ENCODE assay signal across 8 cellular contexts in the genomic region with DNA sequence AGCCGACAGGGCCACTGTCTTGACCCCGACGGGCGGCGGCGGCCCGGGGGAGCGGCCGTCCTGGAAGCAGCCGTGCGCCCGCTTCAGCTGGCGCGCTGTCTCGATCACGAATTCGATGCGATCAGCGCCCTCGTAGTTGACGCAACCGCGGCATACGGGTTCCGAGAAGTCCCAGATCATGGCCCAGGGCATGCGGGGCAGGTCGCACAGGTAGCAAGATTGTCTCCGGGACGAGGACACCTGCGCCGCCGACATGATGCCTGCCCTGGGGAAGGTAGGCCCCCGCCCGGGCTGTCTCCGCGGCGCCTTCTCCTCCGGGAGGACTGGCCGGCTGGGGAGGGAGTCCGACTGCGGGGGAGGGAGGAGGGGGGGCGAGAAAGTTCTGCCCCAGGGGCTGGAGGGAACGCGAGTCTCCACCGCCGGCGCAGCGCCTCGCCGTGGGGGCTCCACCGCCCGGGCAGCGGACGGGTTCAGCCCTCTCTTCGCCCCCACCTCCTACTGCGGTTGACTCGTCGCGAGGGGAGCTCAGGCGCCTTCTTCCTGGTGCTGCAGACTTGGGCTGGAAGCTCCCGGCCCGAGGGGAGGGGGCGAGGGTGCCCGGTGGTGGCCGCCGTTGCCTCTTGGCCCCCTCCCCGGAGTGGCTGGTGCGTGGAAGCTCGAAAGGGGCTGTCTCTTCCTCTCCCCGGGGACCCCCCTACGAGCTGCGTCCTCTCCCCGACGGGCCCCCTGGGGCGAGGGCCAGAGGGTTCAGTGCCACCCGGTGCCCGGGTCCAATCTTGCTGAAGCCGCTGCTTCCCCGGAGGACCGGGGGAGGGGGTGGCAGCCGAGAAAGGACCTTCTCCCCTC. TPM values are rescaled to one million over a fixed set of nuclear protein-coding genes. Genes with fewer than 3 reads are reported as not detected.
DNase-seq lines count a peak whose midpoint lies in the region; ATAC-seq and TF ChIP-seq lines count a peak whose summit lies in the region.

No MANE protein-coding gene starts in this region.

- no peaks in the 10 kb centered on the region for H3K36me3 ChIP-seq in KMS-11 (ENCODE audit: insufficient read depth)

- ATAC-seq in GM21786 (IDR thresholded peaks at IDR 0.05; ENCODE audit: unreplicated experiment): peak; percentile 35
- ATAC-seq in WTC11: no peak

- DNase-seq in WTC11 (ENCODE audit: low spot score) (peak; percentile 58), kidney glomerular epithelial cell (lab: John Stamatoyannopoulos, UW) (peak; percentile 59), SK-N-DZ (ENCODE audit: low spot score) (no peak)
- DNase-seq in central memory CD4-positive, alpha-beta T cell: peak; percentile 71
- peak; percentile 68 for DNase-seq in stimulated activated CD4-positive, alpha-beta T cell treated with anti-CD3 and anti-CD28 coated beads, Interleukin-4, amount 100 ng/mL, for 1 hour

- H3K9me3 Mint-ChIP-seq in WTC11: no peaks in the 10 kb centered on the region

- peaks cover 39% of the 10 kb centered on the region for H3K79me2 ChIP-seq in KMS-11 (ENCODE audit: insufficient read depth, low read depth)

- H4K20me1 ChIP-seq in KMS-11 (ENCODE audit: insufficient read depth): no peaks in the 10 kb centered on the region

- H3K4me1 Mint-ChIP-seq in WTC11: peaks cover 59% of the 10 kb centered on the region

- CTCF ChIA-PET in WTC11 (lab: Charles Lee): interaction anchor here (0.7 to 6.1 kb wide), 9 partner anchors 11 to 115 kb away, joined by 3 to 45 read pairs (median 4); no protein-coding TSS in a partner anchor

- peaks cover 9% of the 10 kb centered on the region for H3K36me3 Mint-ChIP-seq in WTC11

- no peak overlapping the region for H2AFZ ChIP-seq in KMS-11 (ENCODE audit: low read depth)

- peaks cover 51% of the 10 kb centered on the region for H3K4me1 ChIP-seq in KMS-11 (ENCODE audit: low read depth, poor library complexity, severe bottlenecking)

- H3K27ac Mint-ChIP-seq in WTC11: no peak overlapping the region

- H3K27me3 ChIP-seq in KMS-11 (ENCODE audit: insufficient read depth, low read depth): no peaks in the 10 kb centered on the region

- H3K27ac ChIP-seq in KMS-11: peak overlapping the region; percentile 92

- POLR2A ChIA-PET in WTC11 (lab: Charles Lee): interaction anchor here (0.6 to 6.6 kb wide), 13 partner anchors 10 to 119 kb away, joined by 3 to 45 read pairs (median 6); no protein-coding TSS in a partner anchor

- H3K4me3 Mint-ChIP-seq in WTC11: peak overlapping the region; percentile 65

- no peak overlapping the region for H3K4me3 ChIP-seq in KMS-11 (IDR thresholded peaks at IDR 0.05; ENCODE audit: insufficient read depth, low read depth, low read length)

- peak overlapping the region; percentile 87 for H3K9ac ChIP-seq in KMS-11

- peaks cover 2% of the 10 kb centered on the region; the same call in 1 of the 2 replicates for H3K27me3 Mint-ChIP-seq in WTC11 (ENCODE audit: low read depth)

- peak; percentile 24; the same call in 1 of the 3 replicates for TF ChIP-seq CTCF in GM12872 (IDR thresholded peaks at IDR 0.05; ENCODE audit: insufficient read depth, low read depth, low read length)
- TF ChIP-seq CTCF in KMS-11 (conservative IDR thresholded peaks at IDR 0.05; ENCODE audit: low read depth, low read length): no peak
- no peak for TF ChIP-seq CTCF in WTC11 (IDR thresholded peaks at IDR 0.05)

- peak overlapping the region; percentile 29; the same call in 1 of the 2 replicates for H3K4me2 ChIP-seq in KMS-11

TF ChIP-seq in WTC11, 78 proteins besides CTCF, POLR2A, EP300 and RAD21 (continues in another document):
- TF ChIP-seq, protein P1, sequence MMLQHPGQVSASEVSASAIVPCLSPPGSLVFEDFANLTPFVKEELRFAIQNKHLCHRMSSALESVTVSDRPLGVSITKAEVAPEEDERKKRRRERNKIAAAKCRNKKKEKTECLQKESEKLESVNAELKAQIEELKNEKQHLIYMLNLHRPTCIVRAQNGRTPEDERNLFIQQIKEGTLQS (CRISPR knock-in tag; conservative IDR thresholded peaks at IDR 0.05): no peak
- TF ChIP-seq, protein P2, sequence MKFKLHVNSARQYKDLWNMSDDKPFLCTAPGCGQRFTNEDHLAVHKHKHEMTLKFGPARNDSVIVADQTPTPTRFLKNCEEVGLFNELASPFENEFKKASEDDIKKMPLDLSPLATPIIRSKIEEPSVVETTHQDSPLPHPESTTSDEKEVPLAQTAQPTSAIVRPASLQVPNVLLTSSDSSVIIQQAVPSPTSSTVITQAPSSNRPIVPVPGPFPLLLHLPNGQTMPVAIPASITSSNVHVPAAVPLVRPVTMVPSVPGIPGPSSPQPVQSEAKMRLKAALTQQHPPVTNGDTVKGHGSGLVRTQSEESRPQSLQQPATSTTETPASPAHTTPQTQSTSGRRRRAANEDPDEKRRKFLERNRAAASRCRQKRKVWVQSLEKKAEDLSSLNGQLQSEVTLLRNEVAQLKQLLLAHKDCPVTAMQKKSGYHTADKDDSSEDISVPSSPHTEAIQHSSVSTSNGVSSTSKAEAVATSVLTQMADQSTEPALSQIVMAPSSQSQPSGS (CRISPR knock-in tag; IDR thresholded peaks at IDR 0.05; ENCODE audit: borderline replicate concordance, low read depth): no peak
- TF ChIP-seq ESRRA (CRISPR knock-in tag; IDR thresholded peaks at IDR 0.05; ENCODE audit: borderline replicate concordance): 0 out of 2 replicates have a peak, but pooled peaks have one; percentile 8
- no peak for TF ChIP-seq GRHL2 (CRISPR knock-in tag; IDR thresholded peaks at IDR 0.05; ENCODE audit: insufficient replicate concordance, severe bottlenecking)
- TF ChIP-seq ZNF263 (CRISPR knock-in tag; IDR thresholded peaks at IDR 0.05; ENCODE audit: low read depth): no peak
- no peak for TF ChIP-seq TCF7 (CRISPR knock-in tag; IDR thresholded peaks at IDR 0.05; ENCODE audit: low read depth)
- TF ChIP-seq TP53 (CRISPR knock-in tag; IDR thresholded peaks at IDR 0.05): 0 out of 2 replicates have a peak, but pooled peaks have one; percentile 31
- TF ChIP-seq NR3C1 (CRISPR knock-in tag; conservative IDR thresholded peaks at IDR 0.05; ENCODE audit: low read depth): no peak
- no peak for TF ChIP-seq GABPB1 (CRISPR knock-in tag; IDR thresholded peaks at IDR 0.05)
- TF ChIP-seq ZNF317 (CRISPR knock-in tag; IDR thresholded peaks at IDR 0.05; ENCODE audit: borderline replicate concordance, low read depth): 0 out of 2 replicates have a peak, but pooled peaks have one; percentile 49
- no peak for TF ChIP-seq JAZF1 (CRISPR knock-in tag; IDR thresholded peaks at IDR 0.05)
- TF ChIP-seq, protein P3, sequence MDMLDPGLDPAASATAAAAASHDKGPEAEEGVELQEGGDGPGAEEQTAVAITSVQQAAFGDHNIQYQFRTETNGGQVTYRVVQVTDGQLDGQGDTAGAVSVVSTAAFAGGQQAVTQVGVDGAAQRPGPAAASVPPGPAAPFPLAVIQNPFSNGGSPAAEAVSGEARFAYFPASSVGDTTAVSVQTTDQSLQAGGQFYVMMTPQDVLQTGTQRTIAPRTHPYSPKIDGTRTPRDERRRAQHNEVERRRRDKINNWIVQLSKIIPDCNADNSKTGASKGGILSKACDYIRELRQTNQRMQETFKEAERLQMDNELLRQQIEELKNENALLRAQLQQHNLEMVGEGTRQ (CRISPR knock-in tag; IDR thresholded peaks at IDR 0.05): no peak
- peak; percentile 47; the same call in 1 of the 2 replicates for TF ChIP-seq IRF2 (CRISPR knock-in tag; IDR thresholded peaks at IDR 0.05; ENCODE audit: borderline replicate concordance, low read depth)
- TF ChIP-seq, protein P4, sequence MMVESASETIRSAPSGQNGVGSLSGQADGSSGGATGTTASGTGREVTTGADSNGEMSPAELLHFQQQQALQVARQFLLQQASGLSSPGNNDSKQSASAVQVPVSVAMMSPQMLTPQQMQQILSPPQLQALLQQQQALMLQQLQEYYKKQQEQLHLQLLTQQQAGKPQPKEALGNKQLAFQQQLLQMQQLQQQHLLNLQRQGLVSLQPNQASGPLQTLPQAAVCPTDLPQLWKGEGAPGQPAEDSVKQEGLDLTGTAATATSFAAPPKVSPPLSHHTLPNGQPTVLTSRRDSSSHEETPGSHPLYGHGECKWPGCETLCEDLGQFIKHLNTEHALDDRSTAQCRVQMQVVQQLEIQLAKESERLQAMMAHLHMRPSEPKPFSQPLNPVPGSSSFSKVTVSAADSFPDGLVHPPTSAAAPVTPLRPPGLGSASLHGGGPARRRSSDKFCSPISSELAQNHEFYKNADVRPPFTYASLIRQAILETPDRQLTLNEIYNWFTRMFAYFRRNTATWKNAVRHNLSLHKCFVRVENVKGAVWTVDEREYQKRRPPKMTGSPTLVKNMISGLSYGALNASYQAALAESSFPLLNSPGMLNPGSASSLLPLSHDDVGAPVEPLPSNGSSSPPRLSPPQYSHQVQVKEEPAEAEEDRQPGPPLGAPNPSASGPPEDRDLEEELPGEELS (CRISPR knock-in tag; IDR thresholded peaks at IDR 0.05): no peak
- TF ChIP-seq ZNF121 (CRISPR knock-in tag; IDR thresholded peaks at IDR 0.05): no peak
- no peak for TF ChIP-seq CREB1 (CRISPR knock-in tag; IDR thresholded peaks at IDR 0.05)
- no peak for TF ChIP-seq RORB (CRISPR knock-in tag; IDR thresholded peaks at IDR 0.05)
- TF ChIP-seq KAT7 (CRISPR knock-in tag; IDR thresholded peaks at IDR 0.05; ENCODE audit: borderline replicate concordance): peak; percentile 77
- TF ChIP-seq EMX1 (CRISPR knock-in tag; IDR thresholded peaks at IDR 0.05): no peak
- no peak for TF ChIP-seq PRRX2 (CRISPR knock-in tag; IDR thresholded peaks at IDR 0.05)
- 0 out of 2 replicates have a peak, but pooled peaks have one; percentile 23 for TF ChIP-seq JUN (CRISPR knock-in tag; IDR thresholded peaks at IDR 0.05)

RNA-seq across cellular contexts. Expression of a gene that starts 0.7 kb away (rescaled TPM):
- total RNA-seq in WTC11 (2021): 106 to 126 TPM (median 110 TPM) in 3 replicates
- polyA plus RNA-seq in SK-N-DZ (2014; cell fraction: cytosol; rRNA removed): 18.1 and 20.5 TPM in 2 replicates
- 10.6 and 12.5 TPM in 2 replicates for polyA plus RNA-seq in SK-N-DZ (2014; cell fraction: nucleus; rRNA removed)
